Comparison of ENCODE assay signal across 8 cellular contexts in genomic region chr22:31753005-31753633, GRCh38. TPM values are rescaled to one million over a fixed set of nuclear protein-coding genes. Genes with fewer than 3 reads are reported as not detected.
DNase-seq lines count a peak whose midpoint lies in the region; ATAC-seq, FAIRE-seq and TF ChIP-seq lines count a peak whose summit lies in the region.

No MANE protein-coding gene starts in this region.

- H3K27me3 ChIP-seq in right atrium auricular region (no peaks in the 10 kb centered on the region), prostate gland (replicated peaks; ENCODE audit: insufficient read depth) (no peaks in the 10 kb centered on the region)

- H3K36me3 Mint-ChIP-seq in activated naive CD8-positive, alpha-beta T cell: no peaks in the 10 kb centered on the region

- WGBS in prostate gland: 5% methylated on average over 20 of the region's 20 CpGs

- peak overlapping the region; percentile 94 to 98 for H3K27ac ChIP-seq in right atrium auricular region
- H3K27ac ChIP-seq in prostate gland: peak overlapping the region; percentile 86 to 91

- no peaks in the 10 kb centered on the region for H3K9me3 ChIP-seq in right atrium auricular region
- no peaks in the 10 kb centered on the region for H3K9me3 ChIP-seq in prostate gland

- H3K4me1 ChIP-seq in right atrium auricular region: peaks cover 0 to 47% of the 10 kb centered on the region in 2 donors
- peaks cover 3% of the 10 kb centered on the region for H3K4me1 ChIP-seq in prostate gland (replicated peaks)

- no peak for TF ChIP-seq POLR2A in prostate gland (IDR thresholded peaks at IDR 0.05)

- intact Hi-C loops in prostate gland (cut with DNase I): loop anchor here (5.0 kb wide), 2 partner anchors 71 to 91 kb away; partner anchors contain the start of gene PISD

- H3K4me3 Mint-ChIP-seq in activated naive CD8-positive, alpha-beta T cell: peak overlapping the region; percentile 96

- no peaks in the 10 kb centered on the region for H3K27me3 Mint-ChIP-seq in activated naive CD8-positive, alpha-beta T cell

- DNase-seq in HFF-Myc (ENCODE audit: extremely low read depth, low read depth) (no peak), NCI-H2227 (lab: John Stamatoyannopoulos, UW; ENCODE audit: unreplicated experiment) (peak; percentile 48), right atrium auricular region (ENCODE audit: low spot score) (peak; percentile 63), prostate gland (ENCODE audit: low spot score) (peak; percentile 6), NCI-H1105 treated with DMSO at 0.1 percent for 48 hours (lab: John Stamatoyannopoulos, UW) (no peak)

- H3K9me3 Mint-ChIP-seq in activated naive CD8-positive, alpha-beta T cell (ENCODE audit: low read depth): no peaks in the 10 kb centered on the region

- H3K27ac Mint-ChIP-seq in activated naive CD8-positive, alpha-beta T cell: peak overlapping the region; percentile 99

- H3K4me1 Mint-ChIP-seq in activated naive CD8-positive, alpha-beta T cell (ENCODE audit: low read depth): peaks cover 45% of the 10 kb centered on the region

- no peak for ATAC-seq in HG02623 (IDR thresholded peaks at IDR 0.05; ENCODE audit: unreplicated experiment)

- H3K4me3 ChIP-seq in HFF-Myc (replicated peaks; ENCODE audit: low read depth, low read length) (peak overlapping the region; percentile 80), right atrium auricular region (peak overlapping the region; percentile 89 to 90), prostate gland (peak overlapping the region; percentile 49 to 62)

- H3K36me3 ChIP-seq in right atrium auricular region (no peaks in the 10 kb centered on the region), prostate gland (no peaks in the 10 kb centered on the region)

- FAIRE-seq in G401.6 (lab: Jason Lieb, UNC): peak; percentile 92

- no peak for TF ChIP-seq CTCF in HFF-Myc (IDR thresholded peaks at IDR 0.05; ENCODE audit: low read depth, low read length, missing control alignments)
- no peak for TF ChIP-seq CTCF in right atrium auricular region (IDR thresholded peaks at IDR 0.05)
- TF ChIP-seq CTCF in prostate gland (IDR thresholded peaks at IDR 0.05): no peak

RNA-seq across cellular contexts. Expression of gene DEPDC5, which starts 0.7 kb away (rescaled TPM):
- total RNA-seq in right atrium auricular region (1 to 10 TPM; 7.0 to 8.6 TPM), prostate gland (10 to 100 TPM; 10.9 to 37.5 TPM)

RNA-seq across cellular contexts. Expression of gene PRR14L, which starts 3.2 kb away (rescaled TPM):
- total RNA-seq in right atrium auricular region (10 to 100 TPM; 12.8 to 13.7 TPM), prostate gland (10 to 100 TPM; 17.7 to 42.4 TPM)

Comparison
In these comparisons a context has a peak if more than half of its experiments do, and no peak if none do; other contexts are left out.
1. DNase-seq: peak in NCI-H2227 (single experiment), right atrium auricular region (single experiment) and prostate gland (single experiment); none in HFF-Myc (single experiment) and NCI-H1105 treated with DMSO at 0.1 percent for 48 hours (single experiment).
2. Peak in every context shown above with its lines, with median percentiles within 50 percentile points of each other: H3K4me3 ChIP-seq.